8 cellular contexts compared by ENCODE assay signal in genomic region chr12:25251749-25252148, GRCh38. TPM values are rescaled to one million over a fixed set of nuclear protein-coding genes. Genes with fewer than 3 reads are reported as not detected.
DNase-seq lines count a peak whose midpoint lies in the region; ATAC-seq and TF ChIP-seq lines count a peak whose summit lies in the region.

No MANE protein-coding gene starts in this region.

- H3K36me3 Mint-ChIP-seq in WTC11, result peaks cover 5% of the 10 kb centered on the region; the same call in 1 of the 2 replicates

- no peak for TF ChIP-seq POLR2A in HCT116 (IDR thresholded peaks at IDR 0.05; ENCODE audit: borderline replicate concordance, extremely low read depth, insufficient read depth, insufficient read length)

- H2AFZ ChIP-seq in HCT116 (ENCODE audit: low read depth, low read length, poor library complexity, severe bottlenecking) (peak overlapping the region; percentile 88), hepatocyte (peak overlapping the region; percentile 75)

- POLR2A ChIA-PET in HCT116 (lab: Charles Lee), result interaction anchor here (2.1 kb wide), 1 partner anchor 11 kb away, joined by 6 read pairs; no protein-coding TSS in a partner anchor
- POLR2A ChIA-PET in WTC11 (lab: Charles Lee), result no interaction called here

- RAD21 ChIA-PET in HCT116 (lab: Charles Lee; ENCODE audit: low non-redundant PET in 1 of 2, low total read pairs in 2 of 2, uncharacterized antibody in 2 of 2, unreplicated experiment in 2 of 2), result no interaction called here

- peaks cover 0 to 16% of the 10 kb centered on the region in 2 experiments; a peak in 3 of 4 replicates for H3K4me1 ChIP-seq in HCT116 (ENCODE audit: control insufficient read depth in 1 of 2, insufficient read depth in 2 of 2, low read length in 2 of 2)
- H3K4me1 ChIP-seq in hepatocyte (ENCODE audit: insufficient read depth), result peaks cover 34% of the 10 kb centered on the region
- H3K4me1 ChIP-seq in skeletal muscle satellite cell (ENCODE audit: control insufficient read depth, insufficient read depth, low read length), result peaks cover 5% of the 10 kb centered on the region

- ATAC-seq in HCT116 (no peak), WTC11 (no peak), GM18517 (IDR thresholded peaks at IDR 0.05; ENCODE audit: unreplicated experiment) (no peak)

- no TSS peak for BruUV-seq in HCT116 (replicated peaks; lab: Mats Ljungman, UMichigan)

- H3K27me3 Mint-ChIP-seq in WTC11 (ENCODE audit: low read depth), result peaks cover 18% of the 10 kb centered on the region

- H3K4me1 Mint-ChIP-seq in WTC11, result peaks cover 38% of the 10 kb centered on the region

- H3K4me3 Mint-ChIP-seq in WTC11, result peak overlapping the region; percentile 77

- peak overlapping the region; percentile 90 for H3K4me2 ChIP-seq in HCT116 (ENCODE audit: low read length)
- peak overlapping the region; percentile 78 for H3K4me2 ChIP-seq in hepatocyte
- peak overlapping the region; percentile 94 for H3K4me2 ChIP-seq in skeletal muscle satellite cell (ENCODE audit: low read length)

- H3K79me2 ChIP-seq in HCT116 (ENCODE audit: insufficient read depth, low read length) (peaks cover 35% of the 10 kb centered on the region), hepatocyte (peaks cover 34% of the 10 kb centered on the region)

- H3K4me3 ChIP-seq in HCT116 (replicated peaks in 1 of 2; ENCODE audit: low read depth in 1 of 2, low read length in 2 of 2), result peak overlapping the region; percentile 52 to 93
- peak overlapping the region; percentile 40 for H3K4me3 ChIP-seq in hepatocyte
- H3K4me3 ChIP-seq in skeletal muscle satellite cell (ENCODE audit: low read length), result peak overlapping the region; percentile 85

- H3K9me3 ChIP-seq in HCT116 (ENCODE audit: control insufficient read depth in 1 of 2, insufficient read depth in 1 of 2, low read depth in 1 of 2, low read length in 2 of 2), result no peaks in the 10 kb centered on the region
- H3K9me3 ChIP-seq in hepatocyte (ENCODE audit: low read depth), result no peaks in the 10 kb centered on the region
- no peaks in the 10 kb centered on the region for H3K9me3 ChIP-seq in skeletal muscle satellite cell (replicated peaks; ENCODE audit: low read length)

- H3K27ac ChIP-seq in HCT116 (ENCODE audit: low read depth, low read length), result no peak overlapping the region
- peak overlapping the region; percentile 88 for H3K27ac ChIP-seq in hepatocyte

- TF ChIP-seq CTCF in HCT116 (IDR thresholded peaks at IDR 0.05 in 2 of 3, conservative IDR thresholded peaks at IDR 0.05 in 1 of 3; ENCODE audit: borderline replicate concordance in 1 of 3, insufficient read depth in 1 of 3, low read depth in 2 of 3, low read length in 2 of 3) (no peak), WTC11 (IDR thresholded peaks at IDR 0.05) (no peak), hepatocyte (IDR thresholded peaks at IDR 0.05; ENCODE audit: poor library complexity) (no peak), GM13976 (IDR thresholded peaks at IDR 0.05; ENCODE audit: borderline replicate concordance, control extremely low read depth, extremely low read depth, insufficient read depth, missing control alignments) (no peak)

- H4K20me1 ChIP-seq in HCT116 (ENCODE audit: insufficient read depth) (no peaks in the 10 kb centered on the region), hepatocyte (ENCODE audit: insufficient read depth, poor library complexity, severe bottlenecking) (peaks cover 5% of the 10 kb centered on the region)

- H3K27me3 ChIP-seq in HCT116 (ENCODE audit: insufficient read depth, low read length) (no peaks in the 10 kb centered on the region), hepatocyte (no peaks in the 10 kb centered on the region), skeletal muscle satellite cell (ENCODE audit: control insufficient read depth, insufficient read depth, low read length) (no peaks in the 10 kb centered on the region)

- in situ Hi-C loops in GM13976 (cut with MboI; ENCODE audit: low sequenced_read_pairs, unreplicated experiment), result no loop called here

- H3K9me3 Mint-ChIP-seq in WTC11, result no peaks in the 10 kb centered on the region

- WGBS in hepatocyte (ENCODE audit: low lambda C conversion rate, missing lambda C conversion rate), result 29% methylated on average over 5 of the region's 5 CpGs

- peak overlapping the region; percentile 63; the same call in 1 of the 2 replicates for H3K27ac Mint-ChIP-seq in WTC11

- peak overlapping the region; percentile 81 for H3K9ac ChIP-seq in HCT116 (ENCODE audit: low read length)
- H3K9ac ChIP-seq in skeletal muscle satellite cell (ENCODE audit: low read depth, low read length), result peak overlapping the region; percentile 76

- no peak for TF ChIP-seq RAD21 in HCT116 (IDR thresholded peaks at IDR 0.05; ENCODE audit: low read depth)

- H3K36me3 ChIP-seq in HCT116 (ENCODE audit: control insufficient read depth in 1 of 2, insufficient read depth in 2 of 2, low read length in 2 of 2), result no peaks in the 10 kb centered on the region
- no peaks in the 10 kb centered on the region for H3K36me3 ChIP-seq in hepatocyte (replicated peaks; ENCODE audit: insufficient read depth, low read depth)
- H3K36me3 ChIP-seq in skeletal muscle satellite cell (ENCODE audit: insufficient read depth, low read length), result no peaks in the 10 kb centered on the region

- CTCF ChIA-PET in HCT116 (lab: Charles Lee) (interaction anchor here (2.4 kb wide), 1 partner anchor 11 kb away, joined by 16 read pairs; no protein-coding TSS in a partner anchor), WTC11 (lab: Charles Lee) (no interaction called here)

- DNase-seq in HCT116 (ENCODE audit: low read depth, low spot score) (no peak), WTC11 (ENCODE audit: low spot score) (no peak), hepatocyte (ENCODE audit: low spot score) (no peak), DMS 273 treated with DMSO at 0.1 percent for 48 hours (lab: John Stamatoyannopoulos, UW) (no peak), NCI-H1436 treated with DMSO at 0.1 percent for 48 hours (lab: John Stamatoyannopoulos, UW) (no peak), GM13976 (ENCODE audit: low spot score) (no peak)

- no peaks in the 10 kb centered on the region for H3K9me2 ChIP-seq in HCT116 (ENCODE audit: insufficient read depth)
- no peaks in the 10 kb centered on the region for H3K9me2 ChIP-seq in hepatocyte (replicated peaks; ENCODE audit: insufficient read depth)

- intact Hi-C loops in HCT116 (cut with micrococcal nuclease), result no loop called here

TF ChIP-seq in HCT116, 20 proteins besides CTCF, POLR2A, EP300 and RAD21 (continues in another document):
- no peak for TF ChIP-seq TCF7L2 (IDR thresholded peaks at IDR 0.05; ENCODE audit: borderline replicate concordance, extremely low read depth, insufficient read depth, insufficient read length)

TF ChIP-seq in WTC11, 78 proteins besides CTCF, POLR2A, EP300 and RAD21 (continues in another document):
- TF ChIP-seq ZNF532 (CRISPR knock-in tag; IDR thresholded peaks at IDR 0.05; ENCODE audit: borderline replicate concordance) (no peak), CBFB (CRISPR knock-in tag; IDR thresholded peaks at IDR 0.05; ENCODE audit: low read depth) (no peak), FOXP1 (CRISPR knock-in tag; IDR thresholded peaks at IDR 0.05; ENCODE audit: borderline replicate concordance) (no peak)

RNA-seq across cellular contexts. Expression of gene KRAS, which starts 1.0 kb away (rescaled TPM):
- total RNA-seq in HCT116 (2021; ENCODE audit: unreplicated experiment) (37.5 TPM), WTC11 (2021) (60.9 to 66.2 TPM (median 61.3 TPM) in 3 replicates), hepatocyte (35.7 and 43.6 TPM in 2 replicates)
- polyA plus RNA-seq in HCT116 (2012), result 6.4 and 9.7 TPM in 2 replicates
- 41.0 and 42.5 TPM in 2 replicates for polyA plus RNA-seq in hepatocyte
- 7.2 and 8.6 TPM in 2 replicates for total RNA-seq in skeletal muscle satellite cell (2012; rRNA removed)

RNA-seq across cellular contexts. Expression of gene ETFRF1, which starts 56.7 kb away (rescaled TPM):
- total RNA-seq in HCT116 (2021; ENCODE audit: unreplicated experiment) (8.4 TPM), WTC11 (2021) (5.9 to 7.4 TPM (median 7.1 TPM) in 3 replicates), hepatocyte (37.8 and 48.3 TPM in 2 replicates)
- 1.2 and 2.4 TPM in 2 replicates for polyA plus RNA-seq in HCT116 (2012)
- 27.9 and 35.2 TPM in 2 replicates for polyA plus RNA-seq in hepatocyte
- total RNA-seq in skeletal muscle satellite cell (2012; rRNA removed), result 25.6 and 26.1 TPM in 2 replicates

RNA-seq across cellular contexts. Expression of gene DNAI7, which starts 56.8 kb away (rescaled TPM):
- total RNA-seq in HCT116 (2021; ENCODE audit: unreplicated experiment), result 0.52 TPM
- polyA plus RNA-seq in HCT116 (2012), result 0.10 and 0.12 TPM in 2 replicates
- 0.25 TPM in 1 of 3 replicates, not detected in the others for total RNA-seq in WTC11 (2021)
- not detected in 2 replicates for total RNA-seq in hepatocyte
- not detected in 2 replicates for polyA plus RNA-seq in hepatocyte
- total RNA-seq in skeletal muscle satellite cell (2012; rRNA removed), result under 0.01 TPM in 1 of 2 replicates, not detected in the other
